ENCODE assay signal across 8 cellular contexts in genomic region chr10:92290076-92290836, GRCh38. TPM values are rescaled to one million over a fixed set of nuclear protein-coding genes. Genes with fewer than 3 reads are reported as not detected.
DNase-seq lines count a peak whose midpoint lies in the region; ATAC-seq and TF ChIP-seq lines count a peak whose summit lies in the region.

No MANE protein-coding gene starts in this region.

- peak overlapping the region; percentile 76 for H4K12ac ChIP-seq in trophoblast cell (ENCODE audit: low read depth, low read length)

- DNase-seq in PC-9 (peak in 1 of 2 experiments; percentile 6), amniotic epithelial cell (ENCODE audit: low read depth) (peak; percentile 54), left ventricle myocardium inferior (peak; percentile 31), trophoblast cell (peak; percentile 15 to 60), GM19240 (ENCODE audit: insufficient read length, low spot score) (no peak)

- peak overlapping the region; percentile 80 for H4K91ac ChIP-seq in trophoblast cell (ENCODE audit: low read depth, low read length)

- TF ChIP-seq CTCF in C4-2B (conservative IDR thresholded peaks at IDR 0.05) (no peak), PC-9 (conservative IDR thresholded peaks at IDR 0.05) (no peak), left ventricle myocardium inferior (IDR thresholded peaks at IDR 0.05; ENCODE audit: borderline replicate concordance) (no peak)

- peak; percentile 19 for ATAC-seq in GM19035 (IDR thresholded peaks at IDR 0.05; ENCODE audit: unreplicated experiment)
- ATAC-seq in HG03469 (IDR thresholded peaks at IDR 0.05; ENCODE audit: unreplicated experiment), result peak; percentile 4

- peak overlapping the region; percentile 68 for H3K4ac ChIP-seq in trophoblast cell (ENCODE audit: low read depth, low read length)

- peak overlapping the region; percentile 76 for H4K8ac ChIP-seq in trophoblast cell (ENCODE audit: low read depth, low read length)

- peak overlapping the region; percentile 76 for H3K18ac ChIP-seq in trophoblast cell (ENCODE audit: low read length)

- H3K79me2 ChIP-seq in PC-9 (ENCODE audit: low read depth) (peaks cover 39% of the 10 kb centered on the region), trophoblast cell (ENCODE audit: control insufficient read depth, insufficient read depth, low read length, poor library complexity) (peaks cover 12% of the 10 kb centered on the region)

- peaks cover 4% of the 10 kb centered on the region; the same call in 1 of the 2 replicates for H3F3A ChIP-seq in PC-9 (ENCODE audit: insufficient read depth, low read depth)

- TSS peak; percentile 43 for BruUV-seq in PC-9 (replicated peaks; lab: Mats Ljungman, UMichigan)

- H3K23ac ChIP-seq in trophoblast cell (ENCODE audit: low read length), result no peak overlapping the region

- no CpG with 5 or more reads among the region's 33 CpGs for WGBS in trophoblast cell (ENCODE audit: extremely low coverage, insufficient coverage, insufficient read length)

- H3K27me3 ChIP-seq in PC-9 (ENCODE audit: insufficient read depth, low read depth), result no peaks in the 10 kb centered on the region
- H3K27me3 ChIP-seq in left ventricle myocardium inferior (ENCODE audit: low read depth), result no peaks in the 10 kb centered on the region
- no peaks in the 10 kb centered on the region for H3K27me3 ChIP-seq in trophoblast cell (ENCODE audit: insufficient read depth, low read length)

- H3K14ac ChIP-seq in trophoblast cell (ENCODE audit: low read length), result peak overlapping the region; percentile 62

- no peak overlapping the region for H2AK5ac ChIP-seq in trophoblast cell (ENCODE audit: low read length)

- H2AFZ ChIP-seq in PC-9 (peak overlapping the region; percentile 96), trophoblast cell (ENCODE audit: insufficient read depth, low read length, poor library complexity) (peak overlapping the region; percentile 95)

- H3K4me1 ChIP-seq in PC-9 (replicated peaks; ENCODE audit: insufficient read depth), result peaks cover 8% of the 10 kb centered on the region
- peaks cover 42% of the 10 kb centered on the region for H3K4me1 ChIP-seq in left ventricle myocardium inferior
- H3K4me1 ChIP-seq in trophoblast cell (ENCODE audit: control insufficient read depth in 1 of 2, insufficient read depth in 2 of 2, low read length in 2 of 2), result peaks cover 0 to 2% of the 10 kb centered on the region in 2 experiments

- H3K4me3 ChIP-seq in PC-9 (peak overlapping the region; percentile 89), left ventricle myocardium inferior (peak overlapping the region; percentile 99), trophoblast cell (ENCODE audit: low read depth, low read length) (peak overlapping the region; percentile 90)

- no peaks in the 10 kb centered on the region for H3K9me2 ChIP-seq in PC-9 (ENCODE audit: insufficient read depth)

- H3K27ac ChIP-seq in C4-2B (peak overlapping the region; percentile 94), PC-9 (0 out of 2 replicates have a peak overlapping the region, but pooled peaks have one; percentile 4), left ventricle myocardium inferior (replicated peaks) (peak overlapping the region; percentile 97), trophoblast cell (ENCODE audit: low read depth, low read length) (peak overlapping the region; percentile 85)

- H3K9ac ChIP-seq in trophoblast cell (ENCODE audit: low read length), result peak overlapping the region; percentile 9

- CTCF ChIA-PET in PC-9 (lab: Charles Lee), result interaction anchor here (0.6 to 0.7 kb wide), 3 partner anchors 37 to 281 kb away, joined by 4 to 10 read pairs (median 5); no protein-coding TSS in a partner anchor

- H3K36me3 ChIP-seq in PC-9 (ENCODE audit: low read depth) (no peaks in the 10 kb centered on the region), left ventricle myocardium inferior (peaks cover 15% of the 10 kb centered on the region), trophoblast cell (ENCODE audit: control insufficient read depth in 1 of 2, insufficient read depth in 2 of 2, low read length in 2 of 2) (peaks cover 7 to 8% of the 10 kb centered on the region in 2 experiments)

- intact Hi-C loops in PC-9 (cut with micrococcal nuclease; ENCODE audit: unreplicated experiment), result loop anchor here (2.0 kb wide), 1 partner anchor 49 kb away; no protein-coding TSS in a partner anchor
- intact Hi-C loops in left ventricle myocardium inferior (cut with micrococcal nuclease), result loop anchor here (5.0 to 10.0 kb wide), 2 partner anchors 53 to 205 kb away; no protein-coding TSS in a partner anchor

- no peaks in the 10 kb centered on the region for H4K20me1 ChIP-seq in PC-9 (ENCODE audit: insufficient read depth)

- H3K9me3 ChIP-seq in PC-9 (ENCODE audit: insufficient read depth, low read depth) (no peaks in the 10 kb centered on the region), left ventricle myocardium inferior (replicated peaks) (no peaks in the 10 kb centered on the region), trophoblast cell (ENCODE audit: insufficient read depth, low read depth, low read length) (peaks cover 2% of the 10 kb centered on the region)

- H2BK12ac ChIP-seq in trophoblast cell (ENCODE audit: low read length), result peak overlapping the region; percentile 45

- H3K4me2 ChIP-seq in PC-9, result peak overlapping the region; percentile 79
- peak overlapping the region; percentile 90 for H3K4me2 ChIP-seq in trophoblast cell (ENCODE audit: low read length)

- POLR2A ChIA-PET in PC-9 (lab: Charles Lee; ENCODE audit: unreplicated experiment), result interaction anchor here (0.6 to 0.7 kb wide), 3 partner anchors 51 to 978 kb away, joined by 3 to 5 read pairs (median 3); no protein-coding TSS in a partner anchor

- peak overlapping the region; percentile 79 for H2BK5ac ChIP-seq in trophoblast cell (ENCODE audit: low read depth, low read length, poor library complexity)

- H2BK120ac ChIP-seq in trophoblast cell (ENCODE audit: insufficient read depth, low read length, poor library complexity), result peak overlapping the region; percentile 62

- peaks cover 11% of the 10 kb centered on the region for H3K79me1 ChIP-seq in trophoblast cell (ENCODE audit: low read length)

RNA-seq across cellular contexts. Expression of gene CPEB3, which starts 0.6 kb away (rescaled TPM):
- total RNA-seq in PC-9 (2021) (1.1 and 1.4 TPM in 2 replicates), left ventricle myocardium inferior (13.6 TPM)
- polyA plus RNA-seq in trophoblast cell (2013), result 1.1 and 1.2 TPM in 2 replicates

RNA-seq across cellular contexts. Expression of gene MARCHF5, which starts 0.7 kb away (rescaled TPM):
- total RNA-seq in PC-9 (2021) (31.5 and 39.1 TPM in 2 replicates), left ventricle myocardium inferior (32.2 TPM)
- polyA plus RNA-seq in trophoblast cell (2013), result 30.8 and 35.0 TPM in 2 replicates

Comparison
In these comparisons a context has a peak if more than half of its experiments do, and no peak if none do; other contexts are left out.
1. H3K27ac ChIP-seq: peak in every context shown above with its lines; median percentile 97 in left ventricle myocardium inferior; 94 in C4-2B; 85 in trophoblast cell; 4 in PC-9.